1 cellular context compared by ENCODE assay signal in the genomic region with DNA sequence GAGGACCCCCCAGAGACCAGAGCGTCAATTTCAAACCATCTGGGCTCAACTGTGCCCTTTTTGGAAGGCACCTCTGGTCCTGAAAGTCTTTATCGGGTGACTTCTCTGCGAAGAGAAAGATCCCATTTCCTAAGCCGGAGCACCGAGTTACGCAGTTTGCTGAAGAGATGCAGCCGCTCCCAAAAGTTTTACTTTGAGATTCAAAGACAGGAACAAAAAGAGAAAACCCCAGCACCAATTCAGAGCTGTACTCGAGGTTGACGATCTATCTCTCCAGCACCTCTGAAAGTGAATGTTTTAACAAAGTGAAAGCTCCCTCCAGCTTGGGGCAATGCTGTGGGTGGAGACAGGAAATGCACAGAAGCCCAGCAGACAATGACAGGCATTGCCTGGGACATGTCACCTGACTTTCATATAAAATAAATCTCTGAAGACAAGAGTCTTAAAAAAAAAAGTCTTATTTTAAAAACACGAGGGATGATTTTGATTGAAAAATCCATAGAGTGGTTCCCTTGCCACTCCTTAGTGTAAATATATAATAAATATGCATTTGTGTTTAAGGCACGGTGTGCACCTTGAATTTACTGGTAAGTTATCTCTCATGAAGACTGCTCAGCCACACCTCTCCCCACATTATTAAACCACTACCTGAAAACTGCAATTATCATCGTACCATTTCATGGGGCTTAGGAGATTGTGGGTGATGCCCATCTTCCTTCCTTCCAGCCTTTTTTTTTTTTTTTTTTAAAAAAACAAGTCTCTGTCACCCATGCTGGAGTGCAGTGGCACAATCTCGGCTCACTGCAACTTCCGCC.
TF ChIP-seq lines count a peak whose summit lies in the region.

No MANE protein-coding gene starts in this region.

TF ChIP-seq in H1, 55 proteins besides CTCF, POLR2A, EP300 and RAD21:
- TF ChIP-seq HDAC6 (IDR thresholded peaks at IDR 0.05; ENCODE audit: low read depth, low read length) (no peak), CTBP2 (IDR thresholded peaks at IDR 0.05; ENCODE audit: borderline replicate concordance, insufficient read depth, insufficient read length, low read length) (no peak), ASH2L (IDR thresholded peaks at IDR 0.05; ENCODE audit: low read length) (peak; percentile 21), POLR2AphosphoS5 (IDR thresholded peaks at IDR 0.05; ENCODE audit: low read depth, low read length) (0 out of 2 replicates have a peak, but pooled peaks have one; percentile 19)
- TF ChIP-seq, protein P1, sequence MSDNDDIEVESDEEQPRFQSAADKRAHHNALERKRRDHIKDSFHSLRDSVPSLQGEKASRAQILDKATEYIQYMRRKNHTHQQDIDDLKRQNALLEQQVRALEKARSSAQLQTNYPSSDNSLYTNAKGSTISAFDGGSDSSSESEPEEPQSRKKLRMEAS (IDR thresholded peaks at IDR 0.05): no peak
